In the genomic region with DNA sequence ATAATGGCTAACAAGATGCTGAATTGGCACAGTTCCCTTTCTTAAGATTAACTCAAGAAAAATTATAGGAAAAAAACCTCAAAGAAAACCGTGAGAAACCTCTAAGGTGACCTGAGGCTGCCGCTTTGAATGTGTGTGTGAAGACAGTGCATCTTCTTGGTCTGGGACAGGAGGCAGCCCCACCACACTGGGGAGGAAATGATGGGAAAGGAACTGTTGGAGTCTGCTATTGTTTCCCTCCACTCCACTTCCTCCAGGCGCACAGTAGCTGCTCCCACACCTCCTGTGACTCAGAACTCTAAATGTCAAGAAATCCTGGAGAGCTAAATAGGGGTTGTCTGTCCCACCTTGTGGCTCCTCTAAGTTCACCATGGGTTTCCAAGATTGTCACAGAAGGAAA, we compare ENCODE assay signal across 1 cellular context.
TF ChIP-seq lines count a peak whose summit lies in the region.

No MANE protein-coding gene starts in this region.

TF ChIP-seq in GM23338, 12 proteins besides CTCF, POLR2A, EP300 and RAD21:
- TF ChIP-seq ZNF114 (CRISPR knock-in tag; IDR thresholded peaks at IDR 0.05) (no peak), EZH2phosphoT487 (IDR thresholded peaks at IDR 0.05; ENCODE audit: unreplicated experiment) (no peak), EZH2 (IDR thresholded peaks at IDR 0.05; ENCODE audit: low read depth, unreplicated experiment) (no peak), STAT1 (IDR thresholded peaks at IDR 0.05; ENCODE audit: unreplicated experiment) (no peak), POLR2AphosphoS5 (IDR thresholded peaks at IDR 0.05; ENCODE audit: low read depth) (no peak), ZNF331 (CRISPR knock-in tag; IDR thresholded peaks at IDR 0.05; ENCODE audit: low read depth) (no peak), NANOG (IDR thresholded peaks at IDR 0.05; ENCODE audit: borderline replicate concordance) (no peak), CREB1 (CRISPR knock-in tag; IDR thresholded peaks at IDR 0.05; ENCODE audit: low read depth) (no peak), JUNB (IDR thresholded peaks at IDR 0.05; ENCODE audit: unreplicated experiment) (no peak)
- TF ChIP-seq, protein P1, sequence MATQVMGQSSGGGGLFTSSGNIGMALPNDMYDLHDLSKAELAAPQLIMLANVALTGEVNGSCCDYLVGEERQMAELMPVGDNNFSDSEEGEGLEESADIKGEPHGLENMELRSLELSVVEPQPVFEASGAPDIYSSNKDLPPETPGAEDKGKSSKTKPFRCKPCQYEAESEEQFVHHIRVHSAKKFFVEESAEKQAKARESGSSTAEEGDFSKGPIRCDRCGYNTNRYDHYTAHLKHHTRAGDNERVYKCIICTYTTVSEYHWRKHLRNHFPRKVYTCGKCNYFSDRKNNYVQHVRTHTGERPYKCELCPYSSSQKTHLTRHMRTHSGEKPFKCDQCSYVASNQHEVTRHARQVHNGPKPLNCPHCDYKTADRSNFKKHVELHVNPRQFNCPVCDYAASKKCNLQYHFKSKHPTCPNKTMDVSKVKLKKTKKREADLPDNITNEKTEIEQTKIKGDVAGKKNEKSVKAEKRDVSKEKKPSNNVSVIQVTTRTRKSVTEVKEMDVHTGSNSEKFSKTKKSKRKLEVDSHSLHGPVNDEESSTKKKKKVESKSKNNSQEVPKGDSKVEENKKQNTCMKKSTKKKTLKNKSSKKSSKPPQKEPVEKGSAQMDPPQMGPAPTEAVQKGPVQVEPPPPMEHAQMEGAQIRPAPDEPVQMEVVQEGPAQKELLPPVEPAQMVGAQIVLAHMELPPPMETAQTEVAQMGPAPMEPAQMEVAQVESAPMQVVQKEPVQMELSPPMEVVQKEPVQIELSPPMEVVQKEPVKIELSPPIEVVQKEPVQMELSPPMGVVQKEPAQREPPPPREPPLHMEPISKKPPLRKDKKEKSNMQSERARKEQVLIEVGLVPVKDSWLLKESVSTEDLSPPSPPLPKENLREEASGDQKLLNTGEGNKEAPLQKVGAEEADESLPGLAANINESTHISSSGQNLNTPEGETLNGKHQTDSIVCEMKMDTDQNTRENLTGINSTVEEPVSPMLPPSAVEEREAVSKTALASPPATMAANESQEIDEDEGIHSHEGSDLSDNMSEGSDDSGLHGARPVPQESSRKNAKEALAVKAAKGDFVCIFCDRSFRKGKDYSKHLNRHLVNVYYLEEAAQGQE (IDR thresholded peaks at IDR 0.05; ENCODE audit: unreplicated experiment) = no peak
- TF ChIP-seq, protein P2, sequence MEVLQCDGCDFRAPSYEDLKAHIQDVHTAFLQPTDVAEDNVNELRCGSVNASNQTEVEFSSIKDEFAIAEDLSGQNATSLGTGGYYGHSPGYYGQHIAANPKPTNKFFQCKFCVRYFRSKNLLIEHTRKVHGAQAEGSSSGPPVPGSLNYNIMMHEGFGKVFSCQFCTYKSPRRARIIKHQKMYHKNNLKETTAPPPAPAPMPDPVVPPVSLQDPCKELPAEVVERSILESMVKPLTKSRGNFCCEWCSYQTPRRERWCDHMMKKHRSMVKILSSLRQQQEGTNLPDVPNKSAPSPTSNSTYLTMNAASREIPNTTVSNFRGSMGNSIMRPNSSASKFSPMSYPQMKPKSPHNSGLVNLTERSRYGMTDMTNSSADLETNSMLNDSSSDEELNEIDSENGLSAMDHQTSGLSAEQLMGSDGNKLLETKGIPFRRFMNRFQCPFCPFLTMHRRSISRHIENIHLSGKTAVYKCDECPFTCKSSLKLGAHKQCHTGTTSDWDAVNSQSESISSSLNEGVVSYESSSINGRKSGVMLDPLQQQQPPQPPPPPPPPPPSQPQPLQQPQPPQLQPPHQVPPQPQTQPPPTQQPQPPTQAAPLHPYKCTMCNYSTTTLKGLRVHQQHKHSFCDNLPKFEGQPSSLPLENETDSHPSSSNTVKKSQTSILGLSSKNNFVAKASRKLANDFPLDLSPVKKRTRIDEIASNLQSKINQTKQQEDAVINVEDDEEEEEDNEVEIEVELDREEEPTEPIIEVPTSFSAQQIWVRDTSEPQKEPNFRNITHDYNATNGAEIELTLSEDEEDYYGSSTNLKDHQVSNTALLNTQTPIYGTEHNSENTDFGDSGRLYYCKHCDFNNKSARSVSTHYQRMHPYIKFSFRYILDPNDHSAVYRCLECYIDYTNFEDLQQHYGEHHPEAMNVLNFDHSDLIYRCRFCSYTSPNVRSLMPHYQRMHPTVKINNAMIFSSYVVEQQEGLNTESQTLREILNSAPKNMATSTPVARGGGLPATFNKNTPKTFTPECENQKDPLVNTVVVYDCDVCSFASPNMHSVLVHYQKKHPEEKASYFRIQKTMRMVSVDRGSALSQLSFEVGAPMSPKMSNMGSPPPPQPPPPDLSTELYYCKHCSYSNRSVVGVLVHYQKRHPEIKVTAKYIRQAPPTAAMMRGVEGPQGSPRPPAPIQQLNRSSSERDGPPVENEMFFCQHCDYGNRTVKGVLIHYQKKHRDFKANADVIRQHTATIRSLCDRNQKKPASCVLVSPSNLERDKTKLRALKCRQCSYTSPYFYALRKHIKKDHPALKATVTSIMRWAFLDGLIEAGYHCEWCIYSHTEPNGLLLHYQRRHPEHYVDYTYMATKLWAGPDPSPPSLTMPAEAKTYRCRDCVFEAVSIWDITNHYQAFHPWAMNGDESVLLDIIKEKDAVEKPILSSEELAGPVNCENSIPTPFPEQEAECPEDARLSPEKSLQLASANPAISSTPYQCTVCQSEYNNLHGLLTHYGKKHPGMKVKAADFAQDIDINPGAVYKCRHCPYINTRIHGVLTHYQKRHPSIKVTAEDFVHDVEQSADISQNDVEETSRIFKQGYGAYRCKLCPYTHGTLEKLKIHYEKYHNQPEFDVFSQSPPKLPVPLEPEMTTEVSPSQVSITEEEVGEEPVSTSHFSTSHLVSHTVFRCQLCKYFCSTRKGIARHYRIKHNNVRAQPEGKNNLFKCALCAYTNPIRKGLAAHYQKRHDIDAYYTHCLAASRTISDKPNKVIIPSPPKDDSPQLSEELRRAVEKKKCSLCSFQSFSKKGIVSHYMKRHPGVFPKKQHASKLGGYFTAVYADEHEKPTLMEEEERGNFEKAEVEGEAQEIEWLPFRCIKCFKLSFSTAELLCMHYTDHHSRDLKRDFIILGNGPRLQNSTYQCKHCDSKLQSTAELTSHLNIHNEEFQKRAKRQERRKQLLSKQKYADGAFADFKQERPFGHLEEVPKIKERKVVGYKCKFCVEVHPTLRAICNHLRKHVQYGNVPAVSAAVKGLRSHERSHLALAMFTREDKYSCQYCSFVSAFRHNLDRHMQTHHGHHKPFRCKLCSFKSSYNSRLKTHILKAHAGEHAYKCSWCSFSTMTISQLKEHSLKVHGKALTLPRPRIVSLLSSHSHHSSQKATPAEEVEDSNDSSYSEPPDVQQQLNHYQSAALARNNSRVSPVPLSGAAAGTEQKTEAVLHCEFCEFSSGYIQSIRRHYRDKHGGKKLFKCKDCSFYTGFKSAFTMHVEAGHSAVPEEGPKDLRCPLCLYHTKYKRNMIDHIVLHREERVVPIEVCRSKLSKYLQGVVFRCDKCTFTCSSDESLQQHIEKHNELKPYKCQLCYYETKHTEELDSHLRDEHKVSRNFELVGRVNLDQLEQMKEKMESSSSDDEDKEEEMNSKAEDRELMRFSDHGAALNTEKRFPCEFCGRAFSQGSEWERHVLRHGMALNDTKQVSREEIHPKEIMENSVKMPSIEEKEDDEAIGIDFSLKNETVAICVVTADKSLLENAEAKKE (CRISPR knock-in tag; IDR thresholded peaks at IDR 0.05) = no peak
- TF ChIP-seq, protein P3, sequence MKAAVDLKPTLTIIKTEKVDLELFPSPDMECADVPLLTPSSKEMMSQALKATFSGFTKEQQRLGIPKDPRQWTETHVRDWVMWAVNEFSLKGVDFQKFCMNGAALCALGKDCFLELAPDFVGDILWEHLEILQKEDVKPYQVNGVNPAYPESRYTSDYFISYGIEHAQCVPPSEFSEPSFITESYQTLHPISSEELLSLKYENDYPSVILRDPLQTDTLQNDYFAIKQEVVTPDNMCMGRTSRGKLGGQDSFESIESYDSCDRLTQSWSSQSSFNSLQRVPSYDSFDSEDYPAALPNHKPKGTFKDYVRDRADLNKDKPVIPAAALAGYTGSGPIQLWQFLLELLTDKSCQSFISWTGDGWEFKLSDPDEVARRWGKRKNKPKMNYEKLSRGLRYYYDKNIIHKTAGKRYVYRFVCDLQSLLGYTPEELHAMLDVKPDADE (IDR thresholded peaks at IDR 0.05) = no peak
TF ChIP-seq in GM23338: peak in this region for 0.
